Comparison of ENCODE assay signal across 9 cellular contexts in genomic region chr6:52595000-52595795, GRCh38.
DNase-seq lines count a peak whose midpoint lies in the region; ATAC-seq and TF ChIP-seq lines count a peak whose summit lies in the region.
"Had no signal": no experiment of that assay in that cellular context is flagged by ENCODE, and none has a peak within 500 bp of the region (broad histone marks: within the 10 kb centered on the region; RNA-seq: fewer than 3 reads in every experiment).

No MANE protein-coding gene starts in this region.

- peaks cover 14% of the 10 kb centered on the region for H3K4me1 ChIP-seq in iPS-18a (ENCODE audit: control insufficient read depth, low read depth, low read length)

- no peak for TF ChIP-seq CTCF in GM13976 (IDR thresholded peaks at IDR 0.05; ENCODE audit: borderline replicate concordance, control extremely low read depth, extremely low read depth, insufficient read depth, missing control alignments)
- TF ChIP-seq CTCF in WI38 (IDR thresholded peaks at IDR 0.05; ENCODE audit: low read depth, low read length): no peak

- TF ChIP-seq EP300 in Ishikawa (IDR thresholded peaks at IDR 0.05; ENCODE audit: borderline replicate concordance): no peak

- H3K9ac ChIP-seq in iPS-18a (ENCODE audit: low read length): peak overlapping the region; percentile 28

- DNase-seq in GM13976 (ENCODE audit: low spot score): peak; percentile 50
- no peak for DNase-seq in stimulated activated naive CD8-positive, alpha-beta T cell treated with anti-CD3 and anti-CD28 coated beads, Interleukin-15, amount 100 ng/mL, for 72 hours
- DNase-seq in C1 segment of cervical spinal cord (lab: John Stamatoyannopoulos, UW): no peak
- DNase-seq in germinal center (ENCODE audit: low spot score): no peak
- DNase-seq: activated naive CD8-positive, alpha-beta T cell treated with anti-CD3 and anti-CD28 coated beads, Interleukin-2, amount 10 ng/mL, durations not matched to agents 7 days and 5 days had no signal

- H3K4me3 ChIP-seq in WI38 (ENCODE audit: low read depth, low read length) (peak overlapping the region; percentile 41), iPS-18a (ENCODE audit: low read length) (no peak overlapping the region)

- H3K4me1 Mint-ChIP-seq in stimulated activated naive CD8-positive, alpha-beta T cell treated with anti-CD3 and anti-CD28 coated beads, Interleukin-15, amount 100 ng/mL, for 72 hours: peaks cover 18% of the 10 kb centered on the region

- TF ChIP-seq RAD21 in Ishikawa (IDR thresholded peaks at IDR 0.05; ENCODE audit: low read depth): no peak

- H3K9me3 Mint-ChIP-seq in stimulated activated naive CD8-positive, alpha-beta T cell treated with anti-CD3 and anti-CD28 coated beads, Interleukin-15, amount 100 ng/mL, for 72 hours: no peaks in the 10 kb centered on the region
- H3K9me3 Mint-ChIP-seq: activated naive CD8-positive, alpha-beta T cell treated with anti-CD3 and anti-CD28 coated beads, Interleukin-2, amount 10 ng/mL, durations not matched to agents 7 days and 5 days had no signal

- H3K27me3 ChIP-seq in iPS-18a (ENCODE audit: control insufficient read depth, insufficient read depth, low read length): no peaks in the 10 kb centered on the region

- H3K4me3 Mint-ChIP-seq in stimulated activated naive CD8-positive, alpha-beta T cell treated with anti-CD3 and anti-CD28 coated beads, Interleukin-15, amount 100 ng/mL, for 72 hours: no peak overlapping the region
- H3K4me3 Mint-ChIP-seq: activated naive CD8-positive, alpha-beta T cell treated with anti-CD3 and anti-CD28 coated beads, Interleukin-2, amount 10 ng/mL, durations not matched to agents 7 days and 5 days had no signal

- in situ Hi-C loops in GM13976 (cut with MboI; ENCODE audit: low sequenced_read_pairs, unreplicated experiment): no loop called here

- H3K9me3 ChIP-seq in iPS-18a (ENCODE audit: control insufficient read depth, low read depth, low read length): no peaks in the 10 kb centered on the region

- ATAC-seq in GM21786 (IDR thresholded peaks at IDR 0.05; ENCODE audit: unreplicated experiment): peak; percentile 73
- ATAC-seq in stimulated activated naive CD8-positive, alpha-beta T cell treated with anti-CD3 and anti-CD28 coated beads, Interleukin-15, amount 100 ng/mL, for 72 hours: peak; percentile 50

- no peaks in the 10 kb centered on the region for H3K27me3 Mint-ChIP-seq in stimulated activated naive CD8-positive, alpha-beta T cell treated with anti-CD3 and anti-CD28 coated beads, Interleukin-15, amount 100 ng/mL, for 72 hours

- H3K27ac Mint-ChIP-seq in stimulated activated naive CD8-positive, alpha-beta T cell treated with anti-CD3 and anti-CD28 coated beads, Interleukin-15, amount 100 ng/mL, for 72 hours: no peak overlapping the region
- H3K27ac Mint-ChIP-seq: activated naive CD8-positive, alpha-beta T cell treated with anti-CD3 and anti-CD28 coated beads, Interleukin-2, amount 10 ng/mL, durations not matched to agents 7 days and 5 days had no signal

- H3K36me3 ChIP-seq in iPS-18a (ENCODE audit: control insufficient read depth, low read depth, low read length): no peaks in the 10 kb centered on the region

- no peak overlapping the region for H3K27ac ChIP-seq in iPS-18a (ENCODE audit: low read length)

TF ChIP-seq in Ishikawa, 13 proteins besides CTCF, POLR2A, EP300 and RAD21:
- TF ChIP-seq TCF12 (IDR thresholded peaks at IDR 0.05; ENCODE audit: low read depth) (0 out of 2 replicates have a peak, but pooled peaks have one; percentile 23), USF1 (IDR thresholded peaks at IDR 0.05) (no peak), YY1 (IDR thresholded peaks at IDR 0.05; ENCODE audit: low read depth) (peak; percentile 18; the same call in 1 of the 2 replicates), NFIC (IDR thresholded peaks at IDR 0.05) (0 out of 2 replicates have a peak, but pooled peaks have one; percentile 24), TEAD4 (IDR thresholded peaks at IDR 0.05) (peak; percentile 9; the same call in 1 of the 2 replicates)
